Comparison of ENCODE assay signal across 10 cellular contexts in genomic region chr22:31951201-31952093, GRCh38. TPM values are rescaled to one million over a fixed set of nuclear protein-coding genes. Genes with fewer than 3 reads are reported as not detected.
A peak's percentile ranks its signal among the peaks of the same experiment; 100 is the strongest.
DNase-seq lines count a peak whose midpoint lies in the region; ATAC-seq, FAIRE-seq and TF ChIP-seq lines count a peak whose summit lies in the region.
"Had no signal": no experiment of that assay in that cellular context is flagged by ENCODE, and none has a peak within 500 bp of the region (broad histone marks: within the 10 kb centered on the region; RNA-seq: fewer than 3 reads in every experiment).

No MANE protein-coding gene starts in this region.

- no peaks in the 10 kb centered on the region for H3K9me3 Mint-ChIP-seq in astrocyte (ENCODE audit: unreplicated experiment)

- H3K27ac ChIP-seq in cardiac muscle cell (peak overlapping the region; percentile 64), astrocyte (ENCODE audit: low read depth, low read length) (peak overlapping the region; percentile 73), mesenchymal stem cell (ENCODE audit: low read length, poor library complexity, severe bottlenecking) (peak overlapping the region; percentile 41), transverse colon (peak overlapping the region; percentile 40 to 64 (median 60))

- TF ChIP-seq CTCF in cardiac muscle cell (IDR thresholded peaks at IDR 0.05; ENCODE audit: low read depth, low read length) (no peak), astrocyte (IDR thresholded peaks at IDR 0.05; ENCODE audit: insufficient read depth, low read depth, low read length) (no peak), transverse colon (IDR thresholded peaks at IDR 0.05) (no peak)

- peaks cover 5% of the 10 kb centered on the region for H3K36me3 Mint-ChIP-seq in astrocyte (ENCODE audit: low read depth, unreplicated experiment)

- H2BK5ac ChIP-seq in mesenchymal stem cell (ENCODE audit: low read depth, low read length, poor library complexity, severe bottlenecking): no peak overlapping the region

- H2BK12ac ChIP-seq in mesenchymal stem cell (ENCODE audit: low read length in 2 of 2): peak overlapping the region in 1 of 2 experiments; percentile 8

- H3K27me3 ChIP-seq in cardiac muscle cell (no peaks in the 10 kb centered on the region), astrocyte (ENCODE audit: insufficient read depth, low read length) (no peaks in the 10 kb centered on the region), mesenchymal stem cell (ENCODE audit: control insufficient read depth in 1 of 2, insufficient read depth in 1 of 2, low read length in 2 of 2) (no peaks in the 10 kb centered on the region), transverse colon (no peaks in the 10 kb centered on the region)

- intact Hi-C loops in Right ventricle myocardium superior (cut with DNase I): no loop called here
- intact Hi-C loops in transverse colon (cut with DNase I; ENCODE audit: low total_unique reads): no loop called here

- H4K20me1 ChIP-seq in astrocyte (ENCODE audit: insufficient read depth, low read length): peaks cover 94% of the 10 kb centered on the region

- H3K4me1 ChIP-seq in cardiac muscle cell (ENCODE audit: low read depth) (peaks cover 6% of the 10 kb centered on the region), astrocyte (ENCODE audit: insufficient read depth, low read length) (peaks cover 30% of the 10 kb centered on the region), mesenchymal stem cell (ENCODE audit: control insufficient read depth, insufficient read depth, low read depth, low read length) (peaks cover 6% of the 10 kb centered on the region), transverse colon (peaks cover 34 to 71% (median 44%) of the 10 kb centered on the region in 4 donors)

- no peak for DNase-seq in cardiac muscle cell (ENCODE audit: low read depth in 1 of 2, low spot score in 1 of 2)
- no peak for DNase-seq in Right ventricle myocardium superior
- no peak for DNase-seq in astrocyte (ENCODE audit: low read depth)
- DNase-seq in mesenchymal stem cell: no peak
- DNase-seq in transverse colon: no peak
- DNase-seq in NCI-H2081 treated with DMSO at 0.1 percent for 48 hours (lab: John Stamatoyannopoulos, UW): no peak
- DNase-seq: OCI-M1 had no signal

- no peaks in the 10 kb centered on the region for H3K9me3 ChIP-seq in cardiac muscle cell (ENCODE audit: low read depth)
- H3K9me3 ChIP-seq in astrocyte (ENCODE audit: insufficient read depth, low read depth, low read length): no peaks in the 10 kb centered on the region
- no peaks in the 10 kb centered on the region for H3K9me3 ChIP-seq in mesenchymal stem cell (ENCODE audit: control insufficient read depth, low read length)
- H3K9me3 ChIP-seq in transverse colon: no peaks in the 10 kb centered on the region

- H2AFZ ChIP-seq in astrocyte (ENCODE audit: low read depth, low read length) (no peak overlapping the region), mesenchymal stem cell (ENCODE audit: low read depth, low read length) (no peak overlapping the region)

- no peak for TF ChIP-seq EP300 in transverse colon (IDR thresholded peaks at IDR 0.05; ENCODE audit: low read depth)

- H3K4me3 ChIP-seq in cardiac muscle cell (no peak overlapping the region), astrocyte (ENCODE audit: insufficient read depth, low read depth, low read length) (no peak overlapping the region), mesenchymal stem cell (ENCODE audit: insufficient read depth in 1 of 2, low read depth in 1 of 2, low read length in 2 of 2) (no peak overlapping the region), transverse colon (no peak overlapping the region)

- peaks cover under 1% of the 10 kb centered on the region for H3K79me1 ChIP-seq in mesenchymal stem cell (replicated peaks; ENCODE audit: low read length, poor library complexity, severe bottlenecking)

- WGBS in mesenchymal stem cell: 89% methylated on average over 6 of the region's 8 CpGs
- 60 to 68% methylated on average over 7 to 8 of the region's 8 CpGs for WGBS in transverse colon (ENCODE audit: low coverage in 1 of 2), 2 donors

- H3K4me1 Mint-ChIP-seq in astrocyte (ENCODE audit: low read depth, unreplicated experiment): peaks cover 38% of the 10 kb centered on the region

- peaks cover 3% of the 10 kb centered on the region for H3K36me3 ChIP-seq in cardiac muscle cell
- H3K36me3 ChIP-seq in astrocyte (ENCODE audit: insufficient read depth, low read length): peaks cover 12% of the 10 kb centered on the region
- H3K36me3 ChIP-seq in mesenchymal stem cell (ENCODE audit: control insufficient read depth in 1 of 2, insufficient read depth in 2 of 2, low read depth in 1 of 2, low read length in 2 of 2): peaks cover 21 to 26% of the 10 kb centered on the region in 2 experiments
- peaks cover 0 to 14% (median 1%) of the 10 kb centered on the region in 4 donors for H3K36me3 ChIP-seq in transverse colon

- peak overlapping the region; percentile 65 for H4K8ac ChIP-seq in mesenchymal stem cell (ENCODE audit: low read length)

- H2AK5ac ChIP-seq in mesenchymal stem cell (ENCODE audit: low read length, severe bottlenecking): peak overlapping the region; percentile 17

- H3K79me2 ChIP-seq in astrocyte (ENCODE audit: insufficient read depth, low read length): peaks cover 98% of the 10 kb centered on the region

- H3K4me2 ChIP-seq in astrocyte (ENCODE audit: low read length): peak overlapping the region; percentile 52
- H3K4me2 ChIP-seq in mesenchymal stem cell (ENCODE audit: low read length, poor library complexity, severe bottlenecking): no peak overlapping the region

- ATAC-seq in Right ventricle myocardium superior (ENCODE audit: poor library complexity) (no peak), HG02852 (IDR thresholded peaks at IDR 0.05; ENCODE audit: unreplicated experiment) (no peak), GM19328 (IDR thresholded peaks at IDR 0.05; ENCODE audit: unreplicated experiment) (no peak)

- H3K14ac ChIP-seq in mesenchymal stem cell (ENCODE audit: low read length in 2 of 2): no peak overlapping the region

- FAIRE-seq in astrocyte (lab: Jason Lieb, UNC): no peak
- FAIRE-seq: GM19239 had no signal

- no peak overlapping the region for H2BK15ac ChIP-seq in mesenchymal stem cell (ENCODE audit: low read depth, poor library complexity, severe bottlenecking)

- no peak overlapping the region for H3K4me3 Mint-ChIP-seq in astrocyte (ENCODE audit: unreplicated experiment)

- no peak overlapping the region for H2BK120ac ChIP-seq in mesenchymal stem cell (ENCODE audit: low read depth, low read length)

- H3K27ac Mint-ChIP-seq in astrocyte (ENCODE audit: unreplicated experiment): peak overlapping the region; percentile 54

- H3K4ac ChIP-seq in mesenchymal stem cell (ENCODE audit: low read depth in 1 of 2, low read length in 2 of 2): no peak overlapping the region

- H3K23ac ChIP-seq in mesenchymal stem cell (ENCODE audit: low read length in 2 of 2): no peak overlapping the region

- TF ChIP-seq POLR2A in transverse colon (IDR thresholded peaks at IDR 0.05): no peak

- H4K91ac ChIP-seq in mesenchymal stem cell (ENCODE audit: low read length): peak overlapping the region; percentile 79

- in situ Hi-C loops in transverse colon (cut with MboI; ENCODE audit: low pct_ligation_motif_present in 1 of 4, low pct_unique_long_range_greater_than_20kb in 1 of 4, low sequenced_read_pairs in 3 of 4): loop anchor here in 3 of 4 donors (25.0 kb wide), 2 partner anchors 289 to 511 kb away; partner anchors contain the start of genes PISD (in 2 of the 3), BPIFC (in 1 of the 3) and FBXO7 (in 1 of the 3)

- no peaks in the 10 kb centered on the region for H3K27me3 Mint-ChIP-seq in astrocyte (ENCODE audit: low read depth, unreplicated experiment)

- H3K9ac ChIP-seq in astrocyte (ENCODE audit: low read length): peak overlapping the region; percentile 52
- peak overlapping the region; percentile 53 for H3K9ac ChIP-seq in mesenchymal stem cell (ENCODE audit: low read length)

- peak overlapping the region; percentile 44 to 61 for H3K18ac ChIP-seq in mesenchymal stem cell (ENCODE audit: low read depth in 1 of 2, low read length in 2 of 2)

RNA-seq across cellular contexts. Expression of gene YWHAH, which starts 7.1 kb away (rescaled TPM):
- total RNA-seq in cardiac muscle cell (58.4 and 70.8 TPM in 2 replicates), Right ventricle myocardium superior (67.5 TPM), astrocyte (153 and 160 TPM in 2 replicates), transverse colon (100 to 1,000 TPM in 2 of 4 donors, 10 to 100 TPM in 2; 83.7 to 155 (median 109) TPM)
- polyA plus RNA-seq in cardiac muscle cell: 143 and 164 TPM in 2 replicates
- 82.2 TPM for polyA plus RNA-seq in mesenchymal stem cell (2013, experiment 1 of 2)
- polyA plus RNA-seq in mesenchymal stem cell (2013, experiment 2 of 2): 82.8 TPM
